18 cellular contexts compared by ENCODE assay signal in genomic region chr10:75513292-75513691, GRCh38.
"Had no signal": no experiment of that assay in that cellular context is flagged by ENCODE, and none has a peak within 500 bp of the region (broad histone marks: within the 10 kb centered on the region; RNA-seq: fewer than 3 reads in every experiment).

No MANE protein-coding gene starts in this region.

- H3K27me3 ChIP-seq: colonic mucosa, heart left ventricle, ovary, tibial artery, upper lobe of left lung, vagina had no signal

- ATAC-seq: foreskin keratinocyte; heart left ventricle; naive thymus-derived CD4-positive, alpha-beta T cell; sciatic nerve had no signal

- H3K9me3 ChIP-seq: colonic mucosa, ovary, tibial artery, upper lobe of left lung, vagina had no signal

- DNase-seq: cerebellar nuclear complex; colonic mucosa; dermis blood vessel endothelial cell; foreskin keratinocyte; hypothalamus; kidney glomerular epithelial cell; naive thymus-derived CD4-positive, alpha-beta T cell; ovary; retina; stimulated activated CD4-positive, alpha-beta T cell treated with anti-CD3 and anti-CD28 coated beads, Interleukin-2, amount 100 ng/mL, for 24 hours; stimulated activated naive CD4-positive, alpha-beta T cell; tibial artery; upper lobe of left lung had no signal

- FAIRE-seq: islet of Langerhans had no signal

- H3K27ac ChIP-seq: colonic mucosa, foreskin keratinocyte, ovary, skin epidermis, tibial artery, upper lobe of left lung, vagina had no signal

- H3K36me3 ChIP-seq: colonic mucosa, heart left ventricle, ovary, tibial artery, upper lobe of left lung, vagina had no signal

- H3K4me1 ChIP-seq: colonic mucosa, foreskin keratinocyte had no signal

- H3K4me3 ChIP-seq: colonic mucosa, heart left ventricle, ovary, skin epidermis, tibial artery, upper lobe of left lung, vagina had no signal
